In the genomic region with DNA sequence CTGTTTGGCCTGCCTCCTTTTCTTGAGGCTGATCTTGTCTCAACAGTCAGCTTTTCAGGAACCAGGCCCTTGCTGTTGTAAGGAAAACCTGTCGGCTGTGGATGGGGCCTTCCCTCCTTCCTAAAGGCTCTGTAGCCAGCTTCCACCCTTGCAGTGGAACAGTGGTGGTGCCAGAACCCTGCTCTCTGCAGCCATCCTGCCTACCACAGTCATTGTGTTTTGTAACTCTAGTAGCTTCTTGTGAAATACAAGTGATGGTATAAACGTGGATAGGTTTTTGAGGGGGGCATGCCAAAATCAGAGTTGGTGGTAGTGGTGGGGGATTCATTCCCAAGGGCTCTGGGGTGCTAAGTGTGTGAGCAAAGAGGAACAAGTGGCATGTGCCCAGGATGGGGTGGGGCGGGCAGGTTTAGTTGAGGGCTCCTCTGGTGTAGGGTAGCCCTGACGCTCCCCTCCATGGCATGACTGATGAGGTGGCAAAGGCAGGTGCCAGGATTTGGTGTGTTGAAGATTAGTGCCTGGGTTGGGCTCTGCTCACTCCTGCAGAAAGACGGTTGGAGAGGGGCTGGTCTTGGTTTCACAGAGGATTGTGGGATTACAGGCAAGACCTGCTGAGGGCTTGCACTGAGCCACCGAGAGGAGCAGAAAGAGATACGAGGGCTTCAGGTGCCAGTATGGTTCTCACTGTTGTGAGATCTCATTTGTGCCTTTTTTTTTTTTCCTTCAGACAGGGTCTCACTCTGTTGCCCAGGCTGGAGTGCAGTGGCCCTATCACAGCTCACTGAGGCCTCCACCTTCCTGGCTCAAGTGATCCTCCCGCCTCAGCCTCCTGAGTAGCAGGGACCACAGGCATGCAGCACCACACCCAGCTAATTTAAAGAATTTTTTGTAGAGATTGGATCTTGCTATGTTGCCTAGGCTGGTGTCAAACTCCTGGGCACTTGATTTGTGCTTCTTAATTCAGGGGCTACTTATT, we compare ENCODE assay signal across 8 cellular contexts. TPM values are rescaled to one million over a fixed set of nuclear protein-coding genes. Genes with fewer than 3 reads are reported as not detected.
DNase-seq lines count a peak whose midpoint lies in the region; ATAC-seq and TF ChIP-seq lines count a peak whose summit lies in the region.

No MANE protein-coding gene starts in this region.

- H3K36me3 ChIP-seq in spleen, result peaks cover 0 to 26% (median 0%) of the 10 kb centered on the region in 6 donors
- no peaks in the 10 kb centered on the region; the same call in 1 of the 2 replicates for H3K36me3 ChIP-seq in HAP-1 (replicated peaks)

- in situ Hi-C loops in HAP-1 (cut with MboI; ENCODE audit: low sequenced_read_pairs), result no loop called here

- no peaks in the 10 kb centered on the region for H3K27me3 Mint-ChIP-seq in activated CD8-positive, alpha-beta T cell treated with anti-CD3 and anti-CD28 coated beads for 36 hours
- H3K27me3 Mint-ChIP-seq in glutamatergic neuron (ENCODE audit: unreplicated experiment), result peaks cover 10% of the 10 kb centered on the region

- no peak for ATAC-seq in activated CD8-positive, alpha-beta T cell treated with anti-CD3 and anti-CD28 coated beads for 36 hours
- ATAC-seq in HG03565 (IDR thresholded peaks at IDR 0.05; ENCODE audit: unreplicated experiment), result no peak

- H3K4me3 Mint-ChIP-seq in activated CD8-positive, alpha-beta T cell treated with anti-CD3 and anti-CD28 coated beads for 36 hours, result peak overlapping the region; percentile 86
- peak overlapping the region; percentile 64 for H3K4me3 Mint-ChIP-seq in glutamatergic neuron (ENCODE audit: unreplicated experiment)

- 48 to 60% (median 57%) methylated on average over 8 of the region's 8 CpGs for WGBS in spleen, 5 donors

- peak overlapping the region in 7 of 8 donors; percentile 61 to 99 (median 92) for H3K27ac ChIP-seq in spleen

- peak overlapping the region in 4 of 8 donors; percentile 2 to 87 (median 6) for H3K4me3 ChIP-seq in spleen
- no peak overlapping the region for H3K4me3 ChIP-seq in HAP-1

- intact Hi-C loops in activated CD8-positive, alpha-beta T cell treated with anti-CD3 and anti-CD28 coated beads for 36 hours (cut with micrococcal nuclease), result no loop called here
- intact Hi-C loops in spleen (cut with DNase I; ENCODE audit: low total_unique reads), result loop anchor here (5.0 kb wide), 1 partner anchor 41 kb away; no protein-coding TSS in a partner anchor

- H3K9me3 Mint-ChIP-seq in activated CD8-positive, alpha-beta T cell treated with anti-CD3 and anti-CD28 coated beads for 36 hours, result no peaks in the 10 kb centered on the region
- peaks cover 6% of the 10 kb centered on the region for H3K9me3 Mint-ChIP-seq in glutamatergic neuron (ENCODE audit: unreplicated experiment)

- H3K27me3 ChIP-seq in spleen (replicated peaks in 1 of 7) (no peaks in the 10 kb centered on the region), HAP-1 (ENCODE audit: low read depth) (no peaks in the 10 kb centered on the region)

- peak overlapping the region; percentile 95 for H3K27ac Mint-ChIP-seq in activated CD8-positive, alpha-beta T cell treated with anti-CD3 and anti-CD28 coated beads for 36 hours
- peak overlapping the region; percentile 69 for H3K27ac Mint-ChIP-seq in glutamatergic neuron (ENCODE audit: unreplicated experiment)

- DNase-seq in NCI-H345 (lab: John Stamatoyannopoulos, UW) (peak; percentile 19), NCI-H345 treated with DMSO at 0.1 percent for 48 hours (lab: John Stamatoyannopoulos, UW; ENCODE audit: unreplicated experiment) (no peak), glutamatergic neuron (no peak), spleen (no peak), NCI-H1930 (lab: John Stamatoyannopoulos, UW) (no peak), HAP-1 (ENCODE audit: low spot score in 2 of 2) (no peak)
- DNase-seq in activated CD8-positive, alpha-beta T cell treated with anti-CD3 and anti-CD28 coated beads for 36 hours, result no peak

- POLR2A ChIA-PET in activated CD8-positive, alpha-beta T cell treated with anti-CD3 and anti-CD28 coated beads for 36 hours (lab: Charles Lee), result interaction anchor here (4.4 to 16.7 kb wide), 3 partner anchors 10 to 37 kb away, joined by 24 to 223 read pairs (median 70); no protein-coding TSS in a partner anchor

- CTCF ChIA-PET in activated CD8-positive, alpha-beta T cell treated with anti-CD3 and anti-CD28 coated beads for 36 hours (lab: Charles Lee), result interaction anchor here (1.2 to 37.8 kb wide), 6 partner anchors 10 to 83 kb away, joined by 3 to 1114 read pairs (median 16); no protein-coding TSS in a partner anchor

- H3K4me1 ChIP-seq in spleen (peaks cover 92 to 100% (median 100%) of the 10 kb centered on the region in 6 donors), HAP-1 (peaks cover 23% of the 10 kb centered on the region)

- H3K9me3 ChIP-seq in spleen, result no peaks in the 10 kb centered on the region
- no peaks in the 10 kb centered on the region for H3K9me3 ChIP-seq in HAP-1

- TF ChIP-seq CTCF in activated CD8-positive, alpha-beta T cell treated with anti-CD3 and anti-CD28 coated beads for 36 hours (IDR thresholded peaks at IDR 0.05), result no peak
- no peak for TF ChIP-seq CTCF in glutamatergic neuron (IDR thresholded peaks at IDR 0.05; ENCODE audit: partially characterized antibody, unreplicated experiment)
- no peak for TF ChIP-seq CTCF in spleen (IDR thresholded peaks at IDR 0.05 in 8 of 11, conservative IDR thresholded peaks at IDR 0.05 in 3 of 11)

- peaks cover 93% of the 10 kb centered on the region for H3K4me1 Mint-ChIP-seq in activated CD8-positive, alpha-beta T cell treated with anti-CD3 and anti-CD28 coated beads for 36 hours (ENCODE audit: low read depth)
- H3K4me1 Mint-ChIP-seq in glutamatergic neuron (ENCODE audit: low read depth, unreplicated experiment), result peaks cover 80% of the 10 kb centered on the region

- H3K36me3 Mint-ChIP-seq in activated CD8-positive, alpha-beta T cell treated with anti-CD3 and anti-CD28 coated beads for 36 hours (ENCODE audit: low read depth), result peaks cover 24% of the 10 kb centered on the region
- H3K36me3 Mint-ChIP-seq in glutamatergic neuron (ENCODE audit: unreplicated experiment), result no peaks in the 10 kb centered on the region

- no peak for TF ChIP-seq POLR2A in spleen (IDR thresholded peaks at IDR 0.05)

RNA-seq across cellular contexts. Expression of gene TSPAN14, which starts 7.4 kb away (rescaled TPM):
- 10 to 100 TPM; 43.9 to 45.5 TPM for total RNA-seq in activated CD8-positive, alpha-beta T cell treated with anti-CD3 and anti-CD28 coated beads for 36 hours
- total RNA-seq in glutamatergic neuron (ENCODE audit: unreplicated experiment) (141 TPM), spleen (100 to 1,000 TPM in 6 of 7 donors, 10 to 100 TPM in 1; 81.3 to 172 (median 129) TPM)
- 10 to 100 TPM; 13.3 to 32.5 (median 24.6) TPM for polyA plus RNA-seq in spleen

RNA-seq across cellular contexts. Expression of gene PRXL2A, which starts 53.1 kb away (rescaled TPM):
- 10 to 100 TPM; 21.0 to 22.7 TPM for total RNA-seq in activated CD8-positive, alpha-beta T cell treated with anti-CD3 and anti-CD28 coated beads for 36 hours
- total RNA-seq in glutamatergic neuron (ENCODE audit: unreplicated experiment) (164 TPM), spleen (10 to 100 TPM; 12.7 to 20.7 (median 16.9) TPM)
- 10 to 100 TPM; 12.4 to 19.0 (median 14.3) TPM for polyA plus RNA-seq in spleen
